22 cellular contexts compared by ENCODE assay signal in the genomic region with DNA sequence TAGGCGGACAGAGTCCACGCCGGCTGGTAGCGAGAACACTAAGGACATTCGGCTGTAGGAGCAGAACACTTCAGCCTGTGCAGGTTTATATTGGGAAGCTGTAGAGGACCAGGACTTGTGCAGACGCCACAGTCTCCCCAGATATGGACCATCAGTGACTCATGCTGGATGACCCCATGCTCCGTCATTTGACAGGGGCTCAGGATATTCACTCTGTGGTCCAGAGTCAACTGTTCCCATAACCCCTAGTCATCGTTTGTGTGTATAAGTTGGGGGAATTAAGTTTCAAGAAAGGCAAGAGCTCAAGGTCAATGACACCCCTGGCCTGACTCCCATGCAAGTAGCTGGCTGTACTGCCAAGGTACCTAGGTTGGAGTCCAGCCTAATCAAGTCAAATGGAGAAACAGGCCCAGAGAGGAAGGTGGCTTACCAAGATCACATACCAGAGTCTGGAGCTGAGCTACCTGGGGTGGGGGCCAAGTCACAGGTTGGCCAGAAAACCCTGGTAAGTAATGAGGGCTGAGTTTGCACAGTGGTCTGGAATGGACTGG. TPM values are rescaled to one million over a fixed set of nuclear protein-coding genes. Genes with fewer than 3 reads are reported as not detected.
DNase-seq lines count a peak whose midpoint lies in the region; ATAC-seq, FAIRE-seq and TF ChIP-seq lines count a peak whose summit lies in the region.
"Had no signal": no experiment of that assay in that cellular context is flagged by ENCODE, and none has a peak within 500 bp of the region (broad histone marks: within the 10 kb centered on the region; RNA-seq: fewer than 3 reads in every experiment).

No MANE protein-coding gene starts in this region.

- H3K27me3 ChIP-seq in heart right ventricle (no peaks in the 10 kb centered on the region), bronchial epithelial cell (ENCODE audit: control insufficient read depth, insufficient read depth, low read length) (no peaks in the 10 kb centered on the region), sigmoid colon (no peaks in the 10 kb centered on the region)

- intact Hi-C loops in left ventricle myocardium superior (cut with micrococcal nuclease) (no loop called here), heart right ventricle (cut with DNase I) (loop anchor here in 3 of 10 donors (5.0 to 10.0 kb wide), 4 partner anchors 48 to 513 kb away; no protein-coding TSS in a partner anchor), sigmoid colon (cut with DNase I) (no loop called here)

- TF ChIP-seq EP300 in sigmoid colon (IDR thresholded peaks at IDR 0.05) = no peak

- no peak for ATAC-seq in left ventricle myocardium superior
- ATAC-seq in heart right ventricle = no peak
- no peak for ATAC-seq in GM18511 (IDR thresholded peaks at IDR 0.05; ENCODE audit: unreplicated experiment)
- ATAC-seq: Right ventricle myocardium inferior had no signal

- TF ChIP-seq CTCF in heart right ventricle (IDR thresholded peaks at IDR 0.05) (no peak), bronchial epithelial cell (IDR thresholded peaks at IDR 0.05; ENCODE audit: insufficient read depth, low read length, severe bottlenecking) (no peak), sigmoid colon (IDR thresholded peaks at IDR 0.05) (no peak)

- H3K9me3 ChIP-seq in heart right ventricle (no peaks in the 10 kb centered on the region), sigmoid colon (no peaks in the 10 kb centered on the region)

- 76 to 80% methylated on average over 8 of the region's 8 CpGs for WGBS in heart right ventricle, 2 donors
- WGBS in sigmoid colon, 2 donors = 91 to 95% methylated on average over 8 of the region's 8 CpGs

- H3K4me3 ChIP-seq in heart right ventricle (no peak overlapping the region), bronchial epithelial cell (ENCODE audit: low read depth, low read length) (no peak overlapping the region), sigmoid colon (no peak overlapping the region)

- H3K36me3 ChIP-seq in heart right ventricle (peaks cover 0 to 15% (median 0%) of the 10 kb centered on the region in 9 donors), bronchial epithelial cell (ENCODE audit: control insufficient read depth, insufficient read depth, low read length) (peaks cover 30% of the 10 kb centered on the region), sigmoid colon (no peaks in the 10 kb centered on the region)

- H3K4me1 ChIP-seq in heart right ventricle (peaks cover 21 to 70% (median 57%) of the 10 kb centered on the region in 9 donors), sigmoid colon (peaks cover 0 to 18% (median 7%) of the 10 kb centered on the region in 4 donors)

- TF ChIP-seq POLR2A in sigmoid colon (IDR thresholded peaks at IDR 0.05) = no peak

- peak; percentile 9 for DNase-seq in left ventricle myocardium superior
- DNase-seq in heart right ventricle = no peak
- no peak for DNase-seq in bronchial epithelial cell (ENCODE audit: low read depth)
- peak; percentile 29 for DNase-seq in sigmoid colon
- no peak for DNase-seq in cerebellum (ENCODE audit: low spot score)
- no peak for DNase-seq in UCSD-AML1 (lab: John Stamatoyannopoulos, UW; ENCODE audit: unreplicated experiment)
- DNase-seq: EL, Kasumi-1, NCI-H1417, NCI-H1694 treated with DMSO at 0.1 percent for 48 hours, NCI-H2081 treated with DMSO at 0.1 percent for 48 hours, NCI-H2171 treated with DMSO at 0.1 percent for 48 hours, NCI-H524 treated with DMSO at 0.1 percent for 48 hours, NCI-H82 had no signal

- peak; percentile 85 for FAIRE-seq in bronchial epithelial cell (lab: Jason Lieb, UNC)
- FAIRE-seq: A204.1, RCC 7860 had no signal

- peak overlapping the region in 5 of 10 donors; percentile 57 to 90 (median 86) for H3K27ac ChIP-seq in heart right ventricle
- H3K27ac ChIP-seq in sigmoid colon = no peak overlapping the region

RNA-seq across cellular contexts. Expression of gene P2RY2, which starts 17.2 kb away (rescaled TPM):
- 19.7 TPM for total RNA-seq in left ventricle myocardium superior
- total RNA-seq in heart right ventricle = 10 to 100 TPM in 8 of 10 donors, 1 to 10 TPM in 2; 9.5 to 37.5 (median 12.7) TPM
- polyA plus RNA-seq in heart right ventricle = 1 to 10 TPM; 7.1 to 8.2 TPM
- 9.0 and 13.7 TPM in 2 replicates for total RNA-seq in bronchial epithelial cell
- under 1 TPM in 1 of 4 donors, not detected in 3; 0.16 TPM for total RNA-seq in sigmoid colon
- 1 to 10 TPM; 3.0 to 6.2 (median 4.2) TPM for polyA plus RNA-seq in sigmoid colon
- total RNA-seq in cerebellum = 0.09 TPM
- total RNA-seq: H4, OCI-LY7 had no signal

RNA-seq across cellular contexts. Expression of gene P2RY6, which starts 36.8 kb away (rescaled TPM):
- total RNA-seq in left ventricle myocardium superior = 1.5 TPM
- total RNA-seq in heart right ventricle = 10 to 100 TPM in 1 of 10 donors, 1 to 10 TPM in 7, under 1 TPM in 2; 0.83 to 13.0 (median 1.8) TPM
- polyA plus RNA-seq in heart right ventricle = 1 to 10 TPM; 1.2 to 2.4 TPM
- 0.26 TPM in 1 of 2 replicates, not detected in the other for total RNA-seq in bronchial epithelial cell
- total RNA-seq in sigmoid colon = 1 to 10 TPM in 3 of 4 donors, not detected in 1; 1.2 to 2.6 (median 2.5) TPM
- polyA plus RNA-seq in sigmoid colon = 1 to 10 TPM; 2.4 to 5.5 (median 2.5) TPM
- total RNA-seq in cerebellum = 0.27 TPM
- total RNA-seq: MCF 10A, OCI-LY7, SK-MEL-5 had no signal

Comparison
In these comparisons a context has a peak if more than half of its experiments do, and no peak if none do; other contexts are left out.
1. DNase-seq: peak in left ventricle myocardium superior (single experiment) and sigmoid colon (single experiment); none in heart right ventricle (0 of 2), bronchial epithelial cell (single experiment), cerebellum (single experiment) and UCSD-AML1 (single experiment).